In the genomic region with DNA sequence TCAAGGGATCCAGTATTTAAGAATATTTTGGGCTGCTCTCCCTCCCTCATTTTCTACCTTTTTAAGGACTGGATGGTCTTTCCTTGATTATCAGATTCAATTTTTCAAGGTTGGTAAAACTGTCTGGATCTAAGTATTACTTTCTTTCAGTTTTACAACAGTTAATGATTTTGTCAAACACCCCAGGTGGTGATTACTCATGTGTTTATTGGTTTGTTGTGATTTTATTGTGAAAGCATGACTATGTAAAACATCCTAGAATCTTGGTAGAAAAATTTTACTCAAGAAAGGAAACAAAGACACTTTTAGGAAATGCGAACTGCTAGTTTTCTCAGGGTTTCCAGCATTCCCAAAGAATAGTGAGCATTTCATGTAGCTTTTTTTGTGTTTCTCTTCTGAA, we compare ENCODE assay signal across 1 cellular context.
TF ChIP-seq lines count a peak whose summit lies in the region.

No MANE protein-coding gene starts in this region.

TF ChIP-seq in WTC11, 78 proteins besides CTCF, POLR2A, EP300 and RAD21 (continued from another document):
- no peak for TF ChIP-seq IRF1 (CRISPR knock-in tag; IDR thresholded peaks at IDR 0.05)
- TF ChIP-seq CDX4 (CRISPR knock-in tag; IDR thresholded peaks at IDR 0.05; ENCODE audit: borderline replicate concordance): no peak
- no peak for TF ChIP-seq KAT7 (CRISPR knock-in tag; IDR thresholded peaks at IDR 0.05; ENCODE audit: borderline replicate concordance)
